Comparison of ENCODE assay signal across 8 cellular contexts in the genomic region with DNA sequence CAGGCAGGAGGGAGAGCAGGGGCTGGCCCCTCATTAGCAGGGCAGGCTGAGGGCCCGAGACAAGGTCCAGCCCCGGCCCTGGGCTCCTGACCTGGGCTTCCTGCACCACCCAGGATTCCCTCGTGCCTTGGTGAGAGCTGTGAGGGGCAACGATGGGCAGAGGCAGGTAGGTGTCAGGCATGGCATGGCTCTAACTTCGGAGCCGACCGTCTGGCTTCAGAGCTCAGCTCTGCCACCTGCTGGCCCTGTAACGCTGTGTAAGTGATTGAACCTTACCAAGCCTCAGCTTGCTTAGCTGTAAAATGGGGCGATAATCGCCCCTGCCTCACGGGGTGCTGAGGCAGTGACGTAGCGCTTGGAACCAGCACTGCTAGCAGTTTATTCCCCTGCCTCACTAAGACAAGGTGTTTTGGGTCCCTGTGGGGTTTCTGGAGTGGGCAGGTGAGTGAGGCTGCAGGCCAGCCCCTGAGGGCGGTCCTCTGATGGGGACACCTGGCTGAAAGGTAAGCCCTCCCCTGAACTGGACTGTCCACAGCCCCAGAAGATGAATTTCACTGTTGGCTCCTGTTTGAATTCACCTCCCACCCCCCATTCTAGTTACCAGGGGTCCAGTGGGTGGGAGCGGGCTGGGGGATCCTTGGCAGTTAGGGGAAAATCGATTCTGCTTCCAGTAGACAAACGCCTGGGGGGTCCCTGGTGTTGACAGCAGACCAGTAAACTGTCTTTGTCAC.
DNase-seq lines count a peak whose midpoint lies in the region; ATAC-seq, FAIRE-seq and TF ChIP-seq lines count a peak whose summit lies in the region.

No MANE protein-coding gene starts in this region.

- CTCF ChIA-PET in K562 (lab: Yijun Ruan, JAX; ENCODE audit: low intra/inter-chr PET ratio), result interaction anchor here (0.7 to 1.7 kb wide), 2 partner anchors 47 to 153 kb away, joined by 3 to 5 read pairs; no protein-coding TSS in a partner anchor

- H3K9ac ChIP-seq in K562 (ENCODE audit: insufficient read depth in 1 of 2, low read depth in 2 of 2, low read length in 2 of 2), result no peak overlapping the region

- WGBS in K562 (ENCODE audit: insufficient coverage, low coverage, missing lambda C conversion rate), result 47% methylated on average over 14 of the region's 17 CpGs

- DNase-seq in ACHN, result peak; percentile 63
- DNase-seq in GM18507 (ENCODE audit: extremely low spot score, insufficient read length, low read depth), result peak; percentile 53
- DNase-seq in SJCRH30, result peak; percentile 11 to 25
- peak; percentile 50 to 63 (median 58) for DNase-seq in K562 (ENCODE audit: extremely low read depth in 1 of 4, low spot score in 3 of 4)
- peak; percentile 55 for DNase-seq in left kidney (ENCODE audit: low read depth, low spot score)
- peak; percentile 33 for DNase-seq in stimulated activated naive CD4-positive, alpha-beta T cell treated with Interleukin-2 at 50 U/mL for 16 hours (lab: John Stamatoyannopoulos, UW)
- DNase-seq in OCI-M1 (lab: John Stamatoyannopoulos, UW), result no peak
- DNase-seq in DMS153 (lab: John Stamatoyannopoulos, UW), result no peak

- TF ChIP-seq RAD21 in K562 (CRISPR knock-in tag; conservative IDR thresholded peaks at IDR 0.05 in 1 of 2, IDR thresholded peaks at IDR 0.05 in 1 of 2), result peak; percentile 55 to 70

- TF ChIP-seq CTCF in K562 (IDR thresholded peaks at IDR 0.05 in 2 of 3, conservative IDR thresholded peaks at IDR 0.05 in 1 of 3; ENCODE audit: insufficient read depth in 2 of 3, low read depth in 1 of 3, low read length in 3 of 3), result peak; percentile 55 to 74 (median 74)

- TF ChIP-seq POLR2A in K562 (conservative IDR thresholded peaks at IDR 0.05), result no peak

- no peak overlapping the region for H3K4me2 ChIP-seq in K562 (ENCODE audit: insufficient read depth, low read length)

- no peak for TF ChIP-seq EP300 in K562 (IDR thresholded peaks at IDR 0.05; ENCODE audit: low read length)

- no peaks in the 10 kb centered on the region for H3K9me1 ChIP-seq in K562 (ENCODE audit: control insufficient read depth, insufficient read depth, low read length)

- no peak overlapping the region for H3K27ac ChIP-seq in SJCRH30
- no peak overlapping the region for H3K27ac ChIP-seq in K562 (ENCODE audit: extremely low read depth, low read depth, low read length)

- peaks cover 3% of the 10 kb centered on the region; the same call in 1 of the 2 replicates for H4K20me1 ChIP-seq in K562 (replicated peaks; ENCODE audit: control insufficient read depth, insufficient read depth, low read length)

- POLR2A ChIA-PET in K562 (lab: Yijun Ruan, JAX), result interaction anchor here (0.6 to 1.1 kb wide), 3 partner anchors 81 to 161 kb away, joined by 3 to 6 read pairs (median 3); no protein-coding TSS in a partner anchor

- H3K9me3 ChIP-seq in SJCRH30 (replicated peaks) (no peaks in the 10 kb centered on the region), K562 (replicated peaks; ENCODE audit: control insufficient read depth, insufficient read depth, low read depth, low read length) (no peaks in the 10 kb centered on the region)

- no peak overlapping the region for H2AFZ ChIP-seq in K562 (ENCODE audit: low read depth, low read length)

- ATAC-seq in K562, result peak; percentile 73

- intact Hi-C loops in K562 (cut with micrococcal nuclease), result no loop called here

- no TSS peak for BruUV-seq in K562 (replicated peaks; lab: Mats Ljungman, UMichigan)

- no peaks in the 10 kb centered on the region for H3K79me2 ChIP-seq in K562 (ENCODE audit: control insufficient read depth, insufficient read depth, low read length)

- no peaks in the 10 kb centered on the region for H3K4me1 ChIP-seq in SJCRH30
- H3K4me1 ChIP-seq in K562 (replicated peaks in 1 of 2; ENCODE audit: control insufficient read depth in 2 of 2, insufficient read depth in 2 of 2, low read length in 2 of 2), result peaks cover 2 to 51% of the 10 kb centered on the region in 2 experiments; a peak in 2 of 5 replicates

- in situ Hi-C loops in ACHN (cut with HindIII; ENCODE audit: low pct_ligation_motif_present, low pct_unique_long_range_greater_than_20kb, low sequenced_read_pairs), result no loop called here
- in situ Hi-C loops in K562 (cut with MboI), result loop anchor here (10.0 kb wide), 1 partner anchor 286 kb away; no protein-coding TSS in a partner anchor

- FAIRE-seq in GM18507 (lab: Jason Lieb, UNC) (peak; percentile 91), K562 (lab: Jason Lieb, UNC) (peak; percentile 80)

- H3K27me3 ChIP-seq in SJCRH30, result no peaks in the 10 kb centered on the region
- H3K27me3 ChIP-seq in K562 (ENCODE audit: control insufficient read depth in 2 of 2, insufficient read depth in 2 of 2, low read length in 2 of 2), result no peaks in the 10 kb centered on the region

- H3K4me3 ChIP-seq in SJCRH30 (no peak overlapping the region), K562 (no peak overlapping the region)

- no peaks in the 10 kb centered on the region for H3K36me3 ChIP-seq in SJCRH30
- H3K36me3 ChIP-seq in K562 (ENCODE audit: control insufficient read depth, insufficient read depth, low read length), result no peaks in the 10 kb centered on the region

TF ChIP-seq in K562, 482 proteins besides CTCF, POLR2A, EP300 and RAD21 (continues in another document):
- TF ChIP-seq KDM1A (IDR thresholded peaks at IDR 0.05), result peak; percentile 86 to 96
- TF ChIP-seq KLF16 (IDR thresholded peaks at IDR 0.05), result no peak
- no peak for TF ChIP-seq FOXM1 (IDR thresholded peaks at IDR 0.05; ENCODE audit: low read depth)
- TF ChIP-seq FOXM1 (CRISPR knock-in tag; IDR thresholded peaks at IDR 0.05; ENCODE audit: low read depth), result no peak
- TF ChIP-seq ZFP30 (CRISPR knock-in tag; IDR thresholded peaks at IDR 0.05; ENCODE audit: borderline replicate concordance), result no peak
- TF ChIP-seq, protein P1, sequence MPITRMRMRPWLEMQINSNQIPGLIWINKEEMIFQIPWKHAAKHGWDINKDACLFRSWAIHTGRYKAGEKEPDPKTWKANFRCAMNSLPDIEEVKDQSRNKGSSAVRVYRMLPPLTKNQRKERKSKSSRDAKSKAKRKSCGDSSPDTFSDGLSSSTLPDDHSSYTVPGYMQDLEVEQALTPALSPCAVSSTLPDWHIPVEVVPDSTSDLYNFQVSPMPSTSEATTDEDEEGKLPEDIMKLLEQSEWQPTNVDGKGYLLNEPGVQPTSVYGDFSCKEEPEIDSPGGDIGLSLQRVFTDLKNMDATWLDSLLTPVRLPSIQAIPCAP (CRISPR knock-in tag; IDR thresholded peaks at IDR 0.05; ENCODE audit: borderline replicate concordance), result no peak
- peak; percentile 93 for TF ChIP-seq CBX1 (IDR thresholded peaks at IDR 0.05; ENCODE audit: low read depth)
- no peak for TF ChIP-seq FOSL1 (tag; conservative IDR thresholded peaks at IDR 0.05)
- TF ChIP-seq, protein P2, sequence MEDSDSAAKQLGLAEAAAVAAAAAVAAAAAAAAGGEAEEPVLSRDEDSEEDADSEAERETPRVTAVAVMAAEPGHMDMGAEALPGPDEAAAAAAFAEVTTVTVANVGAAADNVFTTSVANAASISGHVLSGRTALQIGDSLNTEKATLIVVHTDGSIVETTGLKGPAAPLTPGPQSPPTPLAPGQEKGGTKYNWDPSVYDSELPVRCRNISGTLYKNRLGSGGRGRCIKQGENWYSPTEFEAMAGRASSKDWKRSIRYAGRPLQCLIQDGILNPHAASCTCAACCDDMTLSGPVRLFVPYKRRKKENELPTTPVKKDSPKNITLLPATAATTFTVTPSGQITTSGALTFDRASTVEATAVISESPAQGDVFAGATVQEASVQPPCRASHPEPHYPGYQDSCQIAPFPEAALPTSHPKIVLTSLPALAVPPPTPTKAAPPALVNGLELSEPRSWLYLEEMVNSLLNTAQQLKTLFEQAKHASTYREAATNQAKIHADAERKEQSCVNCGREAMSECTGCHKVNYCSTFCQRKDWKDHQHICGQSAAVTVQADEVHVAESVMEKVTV (CRISPR knock-in tag; IDR thresholded peaks at IDR 0.05), result peak; percentile 36
- no peak for TF ChIP-seq ELF4 (CRISPR knock-in tag; IDR thresholded peaks at IDR 0.05)
- no peak for TF ChIP-seq CREM (IDR thresholded peaks at IDR 0.05; ENCODE audit: low read depth)
- no peak for TF ChIP-seq GTF2A2 (tag; IDR thresholded peaks at IDR 0.05)
- no peak for TF ChIP-seq CBX2 (IDR thresholded peaks at IDR 0.05; ENCODE audit: insufficient read depth, low read length, poor library complexity, severe bottlenecking)
- TF ChIP-seq HDAC1 (IDR thresholded peaks at IDR 0.05), result peak in 1 of 2 experiments; percentile 44; a peak in 1 of 4 replicates
- TF ChIP-seq, protein P3, sequence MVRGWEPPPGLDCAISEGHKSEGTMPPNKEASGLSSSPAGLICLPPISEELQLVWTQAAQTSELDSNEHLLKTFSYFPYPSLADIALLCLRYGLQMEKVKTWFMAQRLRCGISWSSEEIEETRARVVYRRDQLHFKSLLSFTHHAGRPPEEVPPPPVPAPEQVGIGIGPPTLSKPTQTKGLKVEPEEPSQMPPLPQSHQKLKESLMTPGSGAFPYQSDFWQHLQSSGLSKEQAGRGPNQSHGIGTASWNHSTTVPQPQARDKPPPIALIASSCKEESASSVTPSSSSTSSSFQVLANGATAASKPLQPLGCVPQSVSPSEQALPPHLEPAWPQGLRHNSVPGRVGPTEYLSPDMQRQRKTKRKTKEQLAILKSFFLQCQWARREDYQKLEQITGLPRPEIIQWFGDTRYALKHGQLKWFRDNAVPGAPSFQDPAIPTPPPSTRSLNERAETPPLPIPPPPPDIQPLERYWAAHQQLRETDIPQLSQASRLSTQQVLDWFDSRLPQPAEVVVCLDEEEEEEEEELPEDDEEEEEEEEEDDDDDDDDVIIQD (CRISPR knock-in tag; IDR thresholded peaks at IDR 0.05), result no peak

Comparison
In these comparisons a context has a peak if more than half of its experiments do, and no peak if none do; other contexts are left out.
1. DNase-seq: peak in ACHN (single experiment), GM18507 (single experiment), SJCRH30 (2 of 2), K562 (4 of 4), left kidney (single experiment) and stimulated activated naive CD4-positive, alpha-beta T cell treated with Interleukin-2 at 50 U/mL for 16 hours (single experiment); none in OCI-M1 (single experiment) and DMS153 (single experiment).